In the genomic region with DNA sequence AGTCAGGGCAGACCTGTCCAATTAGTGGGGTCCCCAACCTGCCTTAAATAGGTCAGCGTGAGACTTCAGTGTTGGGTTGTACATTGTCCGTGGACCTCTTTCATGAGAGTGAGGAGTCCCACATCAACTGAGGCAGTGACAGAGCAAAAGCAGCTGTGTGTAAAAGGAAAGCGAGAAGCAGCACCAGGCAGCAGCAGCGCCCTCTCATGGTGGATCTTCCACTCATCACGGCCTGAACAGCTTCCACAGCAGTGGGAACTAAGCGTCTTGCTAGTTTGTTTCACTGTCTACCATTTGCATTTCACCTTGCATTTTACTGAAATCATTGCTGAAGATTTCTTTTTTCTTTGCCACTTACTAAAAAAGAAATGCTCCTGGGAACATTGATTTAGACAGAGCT, we compare ENCODE assay signal across 10 cellular contexts.
DNase-seq lines count a peak whose midpoint lies in the region; ATAC-seq and TF ChIP-seq lines count a peak whose summit lies in the region.
"Had no signal": no experiment of that assay in that cellular context is flagged by ENCODE, and none has a peak within 500 bp of the region (broad histone marks: within the 10 kb centered on the region; RNA-seq: fewer than 3 reads in every experiment).

No MANE protein-coding gene starts in this region.

- DNase-seq in activated CD4-positive, alpha-beta T cell treated with anti-CD3 and anti-CD28 coated beads, Interleukin-2, amount 10 ng/mL, durations not matched to agents 24 days and 14 days, result peak; percentile 58
- no peak for DNase-seq in activated CD4-positive, alpha-beta T cell treated with anti-CD3 and anti-CD28 coated beads for 1 hour
- peak; percentile 91 for DNase-seq in endodermal cell
- DNase-seq in stimulated activated CD8-positive, alpha-beta memory T cell treated with anti-CD3 and anti-CD28 coated beads, Interleukin-4, amount 100 ng/mL, for 48 hours, result peak; percentile 25
- DNase-seq in HuH-7.5 (ENCODE audit: low spot score), result no peak
- no peak for DNase-seq in sciatic nerve (ENCODE audit: low spot score)
- no peak for DNase-seq in NCI-H128 (lab: John Stamatoyannopoulos, UW; ENCODE audit: unreplicated experiment)
- DNase-seq: activated effector memory CD4-positive, alpha-beta T cell treated with anti-CD3 and anti-CD28 coated beads, Interleukin-2, amount 50 U/mL, for 16 hours had no signal

- no peak overlapping the region for H3K27ac Mint-ChIP-seq in activated CD4-positive, alpha-beta T cell treated with anti-CD3 and anti-CD28 coated beads, Interleukin-2, amount 10 ng/mL, durations not matched to agents 24 days and 14 days
- no peak overlapping the region for H3K27ac Mint-ChIP-seq in endodermal cell

- H3K36me3 Mint-ChIP-seq in activated CD4-positive, alpha-beta T cell treated with anti-CD3 and anti-CD28 coated beads, Interleukin-2, amount 10 ng/mL, durations not matched to agents 24 days and 14 days (ENCODE audit: low read depth), result no peaks in the 10 kb centered on the region
- H3K36me3 Mint-ChIP-seq in endodermal cell (ENCODE audit: low read depth), result no peaks in the 10 kb centered on the region

- H3K36me3 ChIP-seq in endodermal cell (ENCODE audit: control insufficient read depth, insufficient read depth, low read length), result no peaks in the 10 kb centered on the region
- H3K36me3 ChIP-seq: HAP-1 had no signal

- no peaks in the 10 kb centered on the region for H3K9me3 ChIP-seq in endodermal cell (ENCODE audit: control insufficient read depth, low read length)
- H3K9me3 ChIP-seq: HAP-1 had no signal

- no peak overlapping the region for H3K4me3 Mint-ChIP-seq in activated CD4-positive, alpha-beta T cell treated with anti-CD3 and anti-CD28 coated beads, Interleukin-2, amount 10 ng/mL, durations not matched to agents 24 days and 14 days
- H3K4me3 Mint-ChIP-seq in endodermal cell, result no peak overlapping the region

- H3K4me1 ChIP-seq in endodermal cell (ENCODE audit: control insufficient read depth, insufficient read depth, low read length), result no peaks in the 10 kb centered on the region
- H3K4me1 ChIP-seq: HAP-1 had no signal

- no peaks in the 10 kb centered on the region for H3K9me3 Mint-ChIP-seq in activated CD4-positive, alpha-beta T cell treated with anti-CD3 and anti-CD28 coated beads, Interleukin-2, amount 10 ng/mL, durations not matched to agents 24 days and 14 days
- H3K9me3 Mint-ChIP-seq in endodermal cell, result no peaks in the 10 kb centered on the region

- intact Hi-C loops in activated CD4-positive, alpha-beta T cell treated with anti-CD3 and anti-CD28 coated beads, Interleukin-2, amount 10 ng/mL, durations not matched to agents 24 days and 14 days (cut with micrococcal nuclease), result loop anchor here (2.0 kb wide), 1 partner anchor 937 kb away; no protein-coding TSS in a partner anchor
- intact Hi-C loops in sciatic nerve (cut with DNase I), result no loop called here

- no peak overlapping the region for H3K4me3 ChIP-seq in endodermal cell (ENCODE audit: low read length)
- H3K4me3 ChIP-seq: HAP-1 had no signal

- TF ChIP-seq CTCF in LNCAP (IDR thresholded peaks at IDR 0.05) (peak; percentile 51), endodermal cell (conservative IDR thresholded peaks at IDR 0.05) (peak; percentile 93)

- no peaks in the 10 kb centered on the region for H3K4me1 Mint-ChIP-seq in activated CD4-positive, alpha-beta T cell treated with anti-CD3 and anti-CD28 coated beads, Interleukin-2, amount 10 ng/mL, durations not matched to agents 24 days and 14 days
- H3K4me1 Mint-ChIP-seq in endodermal cell, result peaks cover 1% of the 10 kb centered on the region

- 23 to 35% methylated on average over 6 of the region's 6 CpGs for WGBS in endodermal cell (ENCODE audit: insufficient coverage in 1 of 2, insufficient read length in 1 of 2), 2 experiments

- no peaks in the 10 kb centered on the region for H3K27me3 Mint-ChIP-seq in activated CD4-positive, alpha-beta T cell treated with anti-CD3 and anti-CD28 coated beads, Interleukin-2, amount 10 ng/mL, durations not matched to agents 24 days and 14 days
- no peaks in the 10 kb centered on the region for H3K27me3 Mint-ChIP-seq in endodermal cell (ENCODE audit: insufficient read depth)

- no peak overlapping the region for H3K9ac ChIP-seq in endodermal cell (ENCODE audit: extremely low read depth, low read length, poor library complexity, severe bottlenecking)

- no peaks in the 10 kb centered on the region for H3K27me3 ChIP-seq in endodermal cell (ENCODE audit: control insufficient read depth, insufficient read depth, low read length, poor library complexity, severe bottlenecking)

- ATAC-seq in sciatic nerve, result no peak

- no peak overlapping the region for H3K27ac ChIP-seq in endodermal cell (ENCODE audit: low read depth, low read length)

Comparison
In these comparisons a context has a peak if more than half of its experiments do, and no peak if none do; other contexts are left out.
1. DNase-seq: peak in activated CD4-positive, alpha-beta T cell treated with anti-CD3 and anti-CD28 coated beads, Interleukin-2, amount 10 ng/mL, durations not matched to agents 24 days and 14 days (single experiment), endodermal cell (single experiment) and stimulated activated CD8-positive, alpha-beta memory T cell treated with anti-CD3 and anti-CD28 coated beads, Interleukin-4, amount 100 ng/mL, for 48 hours (single experiment); none in activated CD4-positive, alpha-beta T cell treated with anti-CD3 and anti-CD28 coated beads for 1 hour (single experiment), HuH-7.5 (single experiment), sciatic nerve (single experiment) and NCI-H128 (single experiment).